In the genomic region with DNA sequence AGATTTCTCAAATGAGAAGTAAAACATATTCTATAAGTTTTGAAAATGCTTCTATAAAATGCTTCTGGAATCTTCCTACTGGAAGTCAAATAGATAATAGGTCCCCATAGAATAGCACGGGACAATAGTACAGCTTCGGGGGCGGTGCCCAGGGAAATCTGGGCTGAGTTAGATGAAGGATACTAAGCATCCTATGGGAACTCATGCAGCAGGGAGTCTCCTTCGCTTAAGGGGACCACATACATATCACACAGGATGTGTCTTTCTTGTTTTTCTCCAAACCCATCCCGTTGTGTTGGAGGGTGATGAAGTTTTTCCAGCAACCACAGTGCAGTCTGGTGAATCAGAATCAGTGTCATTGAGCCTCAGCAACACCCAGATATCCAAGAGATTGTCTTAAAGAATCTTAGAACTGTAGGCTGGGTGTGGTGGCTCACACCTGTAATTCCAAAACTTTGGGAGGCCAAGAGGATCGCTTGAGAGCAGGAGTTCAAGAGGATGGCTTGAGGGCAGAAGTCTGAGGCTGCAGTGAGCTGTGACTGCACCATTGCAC, we compare ENCODE assay signal across 16 cellular contexts.
DNase-seq lines count a peak whose midpoint lies in the region; ATAC-seq lines count a peak whose summit lies in the region.
"Had no signal": no experiment of that assay in that cellular context is flagged by ENCODE, and none has a peak within 500 bp of the region (broad histone marks: within the 10 kb centered on the region; RNA-seq: fewer than 3 reads in every experiment).

No MANE protein-coding gene starts in this region.

- H3K27me3 Mint-ChIP-seq in activated T-cell treated with anti-CD3 and anti-CD28 coated beads, Interleukin-2, amount 50 U/mL, for 24 hours, result no peaks in the 10 kb centered on the region
- no peaks in the 10 kb centered on the region for H3K27me3 Mint-ChIP-seq in effector memory CD8-positive, alpha-beta T cell
- H3K27me3 Mint-ChIP-seq: memory B cell had no signal

- DNase-seq in stimulated activated naive CD4-positive, alpha-beta T cell treated with Interleukin-2 at 50 U/mL for 16 hours (lab: John Stamatoyannopoulos, UW), result peak; percentile 23
- DNase-seq in stimulated activated naive CD4-positive, alpha-beta T cell (lab: John Stamatoyannopoulos, UW), result no peak
- peak; percentile 31 for DNase-seq in activated T-cell treated with anti-CD3 and anti-CD28 coated beads, Interleukin-2, amount 50 U/mL, for 24 hours
- no peak for DNase-seq in effector memory CD8-positive, alpha-beta T cell
- DNase-seq in middle frontal gyrus (ENCODE audit: extremely low spot score, low spot score), result no peak
- no peak for DNase-seq in Kasumi-1 (lab: John Stamatoyannopoulos, UW)
- DNase-seq: Caco-2, dorsolateral prefrontal cortex, NCI-H1436, NCI-H2171, NCI-H69, posterior cingulate gyrus, testis had no signal

- no peak for ATAC-seq in effector memory CD8-positive, alpha-beta T cell (replicated peaks)
- no peak for ATAC-seq in HG03520 (IDR thresholded peaks at IDR 0.05; ENCODE audit: unreplicated experiment)
- ATAC-seq: gastroesophageal sphincter had no signal

- H3K4me3 Mint-ChIP-seq in activated T-cell treated with anti-CD3 and anti-CD28 coated beads, Interleukin-2, amount 50 U/mL, for 24 hours, result no peak overlapping the region
- H3K4me3 Mint-ChIP-seq in effector memory CD8-positive, alpha-beta T cell, result peak overlapping the region; percentile 33 to 56
- H3K4me3 Mint-ChIP-seq: memory B cell had no signal

- H3K9me3 Mint-ChIP-seq in activated T-cell treated with anti-CD3 and anti-CD28 coated beads, Interleukin-2, amount 50 U/mL, for 24 hours, result peaks cover 16% of the 10 kb centered on the region
- H3K9me3 Mint-ChIP-seq in effector memory CD8-positive, alpha-beta T cell, result peaks cover 4 to 9% of the 10 kb centered on the region in 2 donors

- H3K4me1 Mint-ChIP-seq in activated T-cell treated with anti-CD3 and anti-CD28 coated beads, Interleukin-2, amount 50 U/mL, for 24 hours (ENCODE audit: low read depth), result peaks cover 78% of the 10 kb centered on the region
- peaks cover 42 to 69% of the 10 kb centered on the region in 2 donors for H3K4me1 Mint-ChIP-seq in effector memory CD8-positive, alpha-beta T cell (ENCODE audit: low read depth in 2 of 2)

- peak overlapping the region; percentile 94 for H3K27ac Mint-ChIP-seq in activated T-cell treated with anti-CD3 and anti-CD28 coated beads, Interleukin-2, amount 50 U/mL, for 24 hours
- H3K27ac Mint-ChIP-seq in effector memory CD8-positive, alpha-beta T cell, result peak overlapping the region; percentile 71 to 81
- H3K27ac Mint-ChIP-seq: memory B cell had no signal

- H3K36me3 Mint-ChIP-seq in activated T-cell treated with anti-CD3 and anti-CD28 coated beads, Interleukin-2, amount 50 U/mL, for 24 hours (ENCODE audit: low read depth), result peaks cover 23% of the 10 kb centered on the region
- H3K36me3 Mint-ChIP-seq in effector memory CD8-positive, alpha-beta T cell (ENCODE audit: insufficient read depth), result peaks cover 4% of the 10 kb centered on the region

Comparison
In these comparisons a context has a peak if more than half of its experiments do, and no peak if none do; other contexts are left out.
1. DNase-seq: peak in stimulated activated naive CD4-positive, alpha-beta T cell treated with Interleukin-2 at 50 U/mL for 16 hours (single experiment) and activated T-cell treated with anti-CD3 and anti-CD28 coated beads, Interleukin-2, amount 50 U/mL, for 24 hours (single experiment); none in stimulated activated naive CD4-positive, alpha-beta T cell (0 of 6), effector memory CD8-positive, alpha-beta T cell (0 of 3), middle frontal gyrus (single experiment) and Kasumi-1 (0 of 2).